30 cellular contexts compared by ENCODE assay signal in the genomic region with DNA sequence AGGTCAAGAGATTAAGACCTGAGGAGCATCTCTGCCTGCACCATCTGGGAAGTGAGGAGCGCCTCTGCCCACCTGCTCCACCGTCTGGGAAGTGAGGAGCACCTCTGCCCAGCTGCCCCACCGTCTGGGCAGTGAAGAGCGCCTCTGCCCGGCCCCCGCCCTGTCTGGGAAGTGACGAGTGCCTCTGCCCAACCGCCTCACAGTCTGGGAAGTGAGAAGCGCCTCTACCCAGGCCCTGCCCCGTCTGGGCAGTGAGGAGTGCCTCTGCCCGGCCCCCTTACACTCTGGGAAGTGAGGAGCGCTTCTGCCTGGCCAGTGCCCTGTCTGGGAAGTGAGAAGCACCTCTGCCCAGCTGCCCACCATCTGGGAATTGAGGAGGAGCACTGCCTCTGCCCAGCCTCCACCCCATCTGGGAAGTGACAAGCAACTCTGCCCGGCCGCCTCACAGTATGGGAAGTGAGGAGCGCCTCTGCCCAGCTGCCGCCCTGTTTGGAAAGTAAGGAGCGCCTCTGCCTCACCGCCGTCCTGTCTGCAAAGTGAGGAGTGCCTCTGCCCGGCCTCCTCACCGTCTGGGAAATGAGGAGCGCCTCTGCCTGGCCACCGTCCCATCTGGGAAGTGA.
"Had no signal": no experiment of that assay in that cellular context is flagged by ENCODE, and none has a peak within 500 bp of the region (broad histone marks: within the 10 kb centered on the region; RNA-seq: fewer than 3 reads in every experiment).

No MANE protein-coding gene starts in this region.

- DNase-seq: activated B cell treated with CpG ODN at 0.5 μM for 24 hours; activated CD4-positive, alpha-beta memory T cell treated with anti-CD3 and anti-CD28 coated beads, Interleukin-2, amount 10 ng/mL, durations not matched to agents 7 days and 5 days; activated CD4-positive, alpha-beta T cell treated with anti-CD3 and anti-CD28 coated beads for 1 hour; activated CD4-positive, alpha-beta T cell treated with anti-CD3 and anti-CD28 coated beads for 36 hours; activated CD4-positive, alpha-beta T cell treated with anti-CD3 and anti-CD28 coated beads for 48 hours; activated CD4-positive, alpha-beta T cell treated with anti-CD3 and anti-CD28 coated beads, Interleukin-2, amount 10 ng/mL, durations not matched to agents 7 days and 5 days; activated CD4-positive, alpha-beta T cell treated with anti-CD3 and anti-CD28 coated beads, Interleukin-2, amount 50 U/mL, for 48 hours; activated CD8-positive, alpha-beta memory T cell treated with anti-CD3 and anti-CD28 coated beads for 24 hours; activated CD8-positive, alpha-beta memory T cell treated with anti-CD3 and anti-CD28 coated beads, Interleukin-2, amount 10 ng/mL, durations not matched to agents 7 days and 5 days; activated CD8-positive, alpha-beta memory T cell treated with anti-CD3 and anti-CD28 coated beads, Interleukin-2, amount 50 U/mL, for 48 hours; activated CD8-positive, alpha-beta T cell treated with anti-CD3 and anti-CD28 coated beads, Interleukin-2, amount 10 ng/mL, durations not matched to agents 7 days and 5 days; activated effector memory CD4-positive, alpha-beta T cell treated with Interleukin-2 at 50 U/mL for 16 hours; activated gamma-delta T cell; activated naive CD4-positive, alpha-beta T cell treated with anti-CD3 and anti-CD28 coated beads, Interleukin-2, amount 10 ng/mL, durations not matched to agents 7 days and 5 days; activated naive CD4-positive, alpha-beta T cell treated with Interleukin-2 at 50 U/mL for 16 hours; activated naive CD8-positive, alpha-beta T cell treated with anti-CD3 and anti-CD28 coated beads, Interleukin-2, amount 10 ng/mL, durations not matched to agents 7 days and 5 days; activated naive CD8-positive, alpha-beta T cell treated with anti-CD3 and anti-CD28 coated beads, Interleukin-2, amount 50 U/mL, for 24 hours; activated T-cell treated with anti-CD3 and anti-CD28 coated beads, Interleukin-2, amount 50 U/mL, for 24 hours; activated T-cell treated with anti-CD3 and anti-CD28 coated beads, Interleukin-2, amount 50 U/mL, for 48 hours; body of pancreas; brain microvascular endothelial cell; caudate nucleus; SW 1271; T-helper 1 cell; T-helper 2 cell; T-helper 9 cell had no signal

- FAIRE-seq: astrocyte, TTC549 had no signal

- H3K27me3 ChIP-seq: body of pancreas, brain microvascular endothelial cell, breast epithelium had no signal

- H3K27ac ChIP-seq: body of pancreas, brain microvascular endothelial cell, breast epithelium, VCaP had no signal

- ATAC-seq: activated CD4-positive, alpha-beta T cell treated with anti-CD3 and anti-CD28 coated beads for 36 hours; activated CD8-positive, alpha-beta memory T cell treated with anti-CD3 and anti-CD28 coated beads, Interleukin-2, amount 10 ng/mL, durations not matched to agents 7 days and 5 days; activated CD8-positive, alpha-beta T cell treated with anti-CD3 and anti-CD28 coated beads, Interleukin-2, amount 10 ng/mL, durations not matched to agents 7 days and 5 days; activated naive CD8-positive, alpha-beta T cell treated with anti-CD3 and anti-CD28 coated beads, Interleukin-2, amount 50 U/mL, for 24 hours; body of pancreas had no signal

- H3K36me3 ChIP-seq: brain microvascular endothelial cell, breast epithelium had no signal

- H3K9me3 ChIP-seq: body of pancreas, breast epithelium had no signal

- H3K4me1 ChIP-seq: body of pancreas, breast epithelium had no signal

- H3K4me3 ChIP-seq: body of pancreas, breast epithelium had no signal
